17 cellular contexts compared by ENCODE assay signal in genomic region chr19:12596927-12597548, GRCh38. TPM values are rescaled to one million over a fixed set of nuclear protein-coding genes. Genes with fewer than 3 reads are reported as not detected.
DNase-seq lines count a peak whose midpoint lies in the region; ATAC-seq and TF ChIP-seq lines count a peak whose summit lies in the region.
"Had no signal": no experiment of that assay in that cellular context is flagged by ENCODE, and none has a peak within 500 bp of the region (broad histone marks: within the 10 kb centered on the region; RNA-seq: fewer than 3 reads in every experiment).

No MANE protein-coding gene starts in this region.

- peak overlapping the region in 1 of 4 donors; percentile 49 for H3K27ac ChIP-seq in upper lobe of left lung
- H3K27ac ChIP-seq: sigmoid colon, suprapubic skin had no signal

- 75 to 88% methylated on average over 7 to 30 of the region's 38 CpGs for WGBS in upper lobe of left lung, 2 donors

- no peak for TF ChIP-seq CTCF in upper lobe of left lung (IDR thresholded peaks at IDR 0.05)

- ATAC-seq in upper lobe of left lung (ENCODE audit: low FRiP score in 2 of 2) (peak; percentile 41 to 73), HG03460 (IDR thresholded peaks at IDR 0.05; ENCODE audit: unreplicated experiment) (no peak), HG02852 (IDR thresholded peaks at IDR 0.05; ENCODE audit: unreplicated experiment) (no peak), HG02884 (IDR thresholded peaks at IDR 0.05; ENCODE audit: unreplicated experiment) (no peak)
- ATAC-seq: activated T-cell treated with anti-CD3 and anti-CD28 coated beads, Interleukin-2, amount 50 U/mL, for 72 hours had no signal

- no peaks in the 10 kb centered on the region for H3K9me3 ChIP-seq in upper lobe of left lung
- H3K9me3 ChIP-seq: sigmoid colon, suprapubic skin had no signal

- no peak for TF ChIP-seq EP300 in upper lobe of left lung (IDR thresholded peaks at IDR 0.05)

- peak overlapping the region in 3 of 4 donors; percentile 26 to 39 (median 38) for H3K4me3 ChIP-seq in upper lobe of left lung
- H3K4me3 ChIP-seq: sigmoid colon, suprapubic skin had no signal

- no peak for TF ChIP-seq POLR2A in upper lobe of left lung (IDR thresholded peaks at IDR 0.05)

- DNase-seq in HuH-7.5 (ENCODE audit: low spot score): peak; percentile 80
- peak; percentile 79 for DNase-seq in epidermal melanocyte (ENCODE audit: insufficient read length, low spot score)
- DNase-seq in mucosa of gallbladder (ENCODE audit: low spot score): peak; percentile 6
- DNase-seq in upper lobe of left lung: peak; percentile 80 to 81
- DNase-seq: activated CD4-positive, CD25-positive, alpha-beta regulatory T cell treated with anti-CD3 and anti-CD28 coated beads, Interleukin-2, amount 50 U/mL, for 72 hours; activated CD8-positive, alpha-beta memory T cell treated with anti-CD3 and anti-CD28 coated beads for 24 hours; activated T-cell treated with anti-CD3 and anti-CD28 coated beads, Interleukin-2, amount 50 U/mL, for 72 hours; CD4-positive, alpha-beta memory T cell; effector CD8-positive, alpha-beta T cell; glutamatergic neuron; NCI-H1105; NCI-H524 treated with DMSO at 0.1 percent for 48 hours; sigmoid colon had no signal

- H3K27me3 ChIP-seq in upper lobe of left lung: no peaks in the 10 kb centered on the region
- H3K27me3 ChIP-seq: sigmoid colon, suprapubic skin had no signal

- no peaks in the 10 kb centered on the region for H3K4me1 ChIP-seq in upper lobe of left lung
- H3K4me1 ChIP-seq: sigmoid colon, suprapubic skin had no signal

- peaks cover 0 to 23% (median 14%) of the 10 kb centered on the region in 4 donors for H3K36me3 ChIP-seq in upper lobe of left lung

RNA-seq across cellular contexts. Expression of gene ZNF490, which starts 13.6 kb away (rescaled TPM):
- total RNA-seq in mucosa of gallbladder (15.6 TPM), upper lobe of left lung (10 to 100 TPM in 2 of 6 donors, 1 to 10 TPM in 4; 4.3 to 11.6 (median 9.0) TPM)

RNA-seq across cellular contexts. Expression of gene ZNF791, which starts 13.7 kb away (rescaled TPM):
- total RNA-seq in mucosa of gallbladder (27.1 TPM), upper lobe of left lung (10 to 100 TPM; 12.6 to 29.3 (median 21.9) TPM)

RNA-seq across cellular contexts. Expression of gene ZNF564, which starts 45.8 kb away (rescaled TPM):
- total RNA-seq in mucosa of gallbladder (13.9 TPM), upper lobe of left lung (10 to 100 TPM in 4 of 6 donors, 1 to 10 TPM in 2; 5.0 to 28.3 (median 12.2) TPM)

Comparison
In these comparisons a context has a peak if more than half of its experiments do, and no peak if none do; other contexts are left out.
1. DNase-seq: peak in every context shown above with its lines; median percentile 80 in upper lobe of left lung; 80 in HuH-7.5; 79 in epidermal melanocyte; 6 in mucosa of gallbladder.
2. ATAC-seq: peak in upper lobe of left lung (2 of 2); none in HG03460 (single experiment), HG02852 (single experiment) and HG02884 (single experiment).